Comparison of ENCODE assay signal across 18 cellular contexts in the genomic region with DNA sequence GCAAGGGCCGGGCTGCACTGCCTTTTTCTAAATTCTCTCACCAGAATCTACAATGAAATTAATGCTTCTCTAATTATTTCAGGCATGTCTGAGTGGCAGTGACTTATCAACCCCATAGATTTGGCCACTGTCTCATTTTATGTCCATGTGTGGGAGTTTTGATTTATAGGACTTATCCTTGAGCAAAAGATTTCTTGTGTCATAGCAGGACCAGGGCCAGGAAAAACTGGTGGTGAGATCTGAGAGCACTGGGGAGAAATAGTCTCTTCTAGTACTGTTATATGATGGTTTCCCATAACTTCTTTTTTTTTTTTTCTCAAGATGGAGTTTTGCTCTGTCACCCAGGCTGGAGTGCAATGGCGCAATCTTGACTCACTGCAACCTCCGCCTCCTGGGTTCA. TPM values are rescaled to one million over a fixed set of nuclear protein-coding genes. Genes with fewer than 3 reads are reported as not detected.
A peak's percentile ranks its signal among the peaks of the same experiment; 100 is the strongest.
DNase-seq lines count a peak whose midpoint lies in the region; ATAC-seq and TF ChIP-seq lines count a peak whose summit lies in the region.
"Had no signal": no experiment of that assay in that cellular context is flagged by ENCODE, and none has a peak within 500 bp of the region (broad histone marks: within the 10 kb centered on the region; RNA-seq: fewer than 3 reads in every experiment).

No MANE protein-coding gene starts in this region.

- H3K27ac Mint-ChIP-seq in Calu3 (ENCODE audit: unreplicated experiment) (peak overlapping the region; percentile 96), mesothelial cell of epicardium (peak overlapping the region; percentile 91), type B pancreatic cell (peak overlapping the region; percentile 99)
- H3K27ac Mint-ChIP-seq: GM23338 had no signal

- peaks cover 18% of the 10 kb centered on the region; the same call in 1 of the 2 replicates for H3F3A ChIP-seq in PC-9 (ENCODE audit: insufficient read depth, low read depth)

- H3K27me3 Mint-ChIP-seq in Calu3 (ENCODE audit: unreplicated experiment) (no peaks in the 10 kb centered on the region), mesothelial cell of epicardium (ENCODE audit: low read depth) (no peaks in the 10 kb centered on the region), type B pancreatic cell (peaks cover 4% of the 10 kb centered on the region)

- no peak for TF ChIP-seq EP300 in suprapubic skin (IDR thresholded peaks at IDR 0.05)

- H3K4me1 Mint-ChIP-seq in Calu3 (ENCODE audit: low read depth, unreplicated experiment) (peaks cover 29% of the 10 kb centered on the region), mesothelial cell of epicardium (peaks cover 39% of the 10 kb centered on the region), type B pancreatic cell (ENCODE audit: unreplicated experiment) (peaks cover 19% of the 10 kb centered on the region)

- BruUV-seq in Calu3 (replicated peaks; lab: Mats Ljungman, UMichigan) (no TSS peak), PC-9 (replicated peaks; lab: Mats Ljungman, UMichigan) (no TSS peak)

- POLR2A ChIA-PET in PC-9 (lab: Charles Lee; ENCODE audit: unreplicated experiment): no interaction called here

- peak overlapping the region; percentile 71 for H3K4me3 Mint-ChIP-seq in Calu3 (ENCODE audit: low read depth, unreplicated experiment)
- no peak overlapping the region for H3K4me3 Mint-ChIP-seq in mesothelial cell of epicardium
- peak overlapping the region; percentile 87 for H3K4me3 Mint-ChIP-seq in type B pancreatic cell
- H3K4me3 Mint-ChIP-seq: GM23338 had no signal

- H3K9me3 ChIP-seq in PC-9 (ENCODE audit: insufficient read depth, low read depth) (no peaks in the 10 kb centered on the region), suprapubic skin (no peaks in the 10 kb centered on the region)
- H3K9me3 ChIP-seq: BLaER1, MG63, Peyer's patch had no signal

- H3K36me3 Mint-ChIP-seq in Calu3 (ENCODE audit: insufficient read depth, unreplicated experiment) (peaks cover 54% of the 10 kb centered on the region), mesothelial cell of epicardium (no peaks in the 10 kb centered on the region), type B pancreatic cell (peaks cover 9% of the 10 kb centered on the region)

- H3K4me2 ChIP-seq in PC-9: 0 out of 2 replicates have a peak overlapping the region, but pooled peaks have one; percentile 53
- H3K4me2 ChIP-seq: BLaER1, GM23338 had no signal

- no peaks in the 10 kb centered on the region for H3K27me3 ChIP-seq in PC-9 (ENCODE audit: insufficient read depth, low read depth)
- H3K27me3 ChIP-seq in suprapubic skin: peaks cover 4% of the 10 kb centered on the region
- H3K27me3 ChIP-seq: BLaER1, MG63, Peyer's patch had no signal

- no peak overlapping the region for H2AFZ ChIP-seq in PC-9
- H2AFZ ChIP-seq: GM23338 had no signal

- TF ChIP-seq POLR2A in suprapubic skin (IDR thresholded peaks at IDR 0.05): no peak

- peaks cover 24% of the 10 kb centered on the region for H3K79me2 ChIP-seq in PC-9 (ENCODE audit: low read depth)

- H3K4me3 ChIP-seq in PC-9 (no peak overlapping the region), suprapubic skin (no peak overlapping the region)
- H3K4me3 ChIP-seq: BLaER1, GM12878, GM23338, MG63, Peyer's patch had no signal

- H3K36me3 ChIP-seq in PC-9 (ENCODE audit: low read depth): 0 out of 2 replicates have a peak, but pooled peaks cover 3% of the 10 kb centered on the region
- H3K36me3 ChIP-seq in suprapubic skin: no peaks in the 10 kb centered on the region
- H3K36me3 ChIP-seq: BLaER1, MG63, Peyer's patch had no signal

- H3K4me1 ChIP-seq in PC-9 (replicated peaks; ENCODE audit: insufficient read depth) (peaks cover 20% of the 10 kb centered on the region; the same call in 1 of the 2 replicates), suprapubic skin (peaks cover 17% of the 10 kb centered on the region)
- H3K4me1 ChIP-seq: BLaER1, Peyer's patch had no signal

- H3K9me3 Mint-ChIP-seq in Calu3 (ENCODE audit: low read depth, unreplicated experiment) (peaks cover 5% of the 10 kb centered on the region), mesothelial cell of epicardium (no peaks in the 10 kb centered on the region), type B pancreatic cell (peaks cover under 1% of the 10 kb centered on the region)
- H3K9me3 Mint-ChIP-seq: GM23338 had no signal

- H3K9me2 ChIP-seq in PC-9 (ENCODE audit: insufficient read depth): no peaks in the 10 kb centered on the region; the same call in 1 of the 2 replicates

- no peaks in the 10 kb centered on the region for H4K20me1 ChIP-seq in PC-9 (ENCODE audit: insufficient read depth)
- H4K20me1 ChIP-seq: BLaER1 had no signal

- ATAC-seq in GM19324 (IDR thresholded peaks at IDR 0.05; ENCODE audit: low FRiP score, unreplicated experiment): no peak
- no peak for ATAC-seq in stimulated activated naive CD8-positive, alpha-beta T cell treated with anti-CD3 and anti-CD28 coated beads, Interleukin-15, Interleukin-2, amounts not matched to agents 100 U/mL and 50 U/mL, for 24 hours
- ATAC-seq: GM12878, GM23338 had no signal

- CTCF ChIA-PET in Calu3 (lab: Charles Lee): interaction anchor here (0.7 to 5.9 kb wide), 4 partner anchors 7 to 684 kb away, joined by 3 to 48 read pairs (median 16); no protein-coding TSS in a partner anchor
- CTCF ChIA-PET in PC-9 (lab: Charles Lee): no interaction called here

- intact Hi-C loops in Calu3 (cut with micrococcal nuclease; ENCODE audit: unreplicated experiment) (loop anchor here (10.0 kb wide), 1 partner anchor 586 kb away; a partner anchor contains a TSS), PC-9 (cut with micrococcal nuclease; ENCODE audit: unreplicated experiment) (no loop called here)

- no peak for TF ChIP-seq CTCF in Calu3 (IDR thresholded peaks at IDR 0.05; ENCODE audit: unreplicated experiment)
- no peak for TF ChIP-seq CTCF in PC-9 (conservative IDR thresholded peaks at IDR 0.05)
- TF ChIP-seq CTCF in mesothelial cell of epicardium (IDR thresholded peaks at IDR 0.05; ENCODE audit: unreplicated experiment): no peak
- no peak for TF ChIP-seq CTCF in type B pancreatic cell (conservative IDR thresholded peaks at IDR 0.05)
- no peak for TF ChIP-seq CTCF in suprapubic skin (IDR thresholded peaks at IDR 0.05)

- DNase-seq in Calu3 (no peak), PC-9 (no peak), mesothelial cell of epicardium (ENCODE audit: low spot score in 2 of 2, unreplicated experiment in 2 of 2) (no peak), type B pancreatic cell (ENCODE audit: extremely low spot score, unreplicated experiment) (no peak), suprapubic skin (ENCODE audit: low spot score in 2 of 2) (no peak)
- no peak for DNase-seq in stimulated activated naive CD8-positive, alpha-beta T cell treated with anti-CD3 and anti-CD28 coated beads, Interleukin-15, Interleukin-2, amounts not matched to agents 100 U/mL and 50 U/mL, for 24 hours
- DNase-seq: DMS153, MG63, NCI-H1092 treated with DMSO at 0.1 percent for 48 hours, NCI-H187, NCI-H446 treated with DMSO at 0.1 percent for 48 hours, NCI-H774, Peyer's patch, Right ventricle myocardium superior had no signal

- WGBS in suprapubic skin: 87% methylated on average over 3 of the region's 3 CpGs

- no peak overlapping the region for H3K27ac ChIP-seq in PC-9
- no peak overlapping the region for H3K27ac ChIP-seq in suprapubic skin
- H3K27ac ChIP-seq: BLaER1, Peyer's patch had no signal

RNA-seq across cellular contexts. Expression of a gene that starts 1.5 kb away (rescaled TPM):
- total RNA-seq in Calu3 (2022): 1,389 and 1,709 TPM in 2 replicates
- not detected in 2 replicates for total RNA-seq in PC-9 (2021)
- 2.3 to 2.8 TPM (median 2.6 TPM) in 3 replicates for total RNA-seq in mesothelial cell of epicardium
- total RNA-seq in type B pancreatic cell (ENCODE audit: low replicate concordance): 49.7 and 464 TPM in 2 replicates
- total RNA-seq in suprapubic skin: 100 to 1,000 TPM in 3 of 4 donors, 10 to 100 TPM in 1; 84.6 to 310 (median 217) TPM
- total RNA-seq: GM12878, GM23338, Right ventricle myocardium superior had no signal

RNA-seq across cellular contexts. Expression of a gene that starts 27.8 kb away (rescaled TPM):
- total RNA-seq in Calu3 (2022) (0.44 TPM in 1 of 2 replicates, not detected in the other), PC-9 (2021) (not detected in 2 replicates), mesothelial cell of epicardium (not detected in 3 replicates), type B pancreatic cell (ENCODE audit: low replicate concordance) (0.70 and 1.0 TPM in 2 replicates), suprapubic skin (10 to 100 TPM in 1 of 4 donors, 1 to 10 TPM in 1, not detected in 2; 2.5 to 13.3 TPM)
- total RNA-seq: GM12878, GM23338, Peyer's patch, Right ventricle myocardium superior had no signal

RNA-seq across cellular contexts. Expression of a gene that starts 45.1 kb away (rescaled TPM):
- total RNA-seq in Calu3 (2022) (not detected in 2 replicates), PC-9 (2021) (not detected in 2 replicates), mesothelial cell of epicardium (0.16 TPM in 1 of 3 replicates, not detected in the others), type B pancreatic cell (ENCODE audit: low replicate concordance) (2.3 and 5.5 TPM in 2 replicates), suprapubic skin (10 to 100 TPM in 1 of 4 donors, 1 to 10 TPM in 1, under 1 TPM in 1, not detected in 1; 0.98 to 12.5 (median 3.9) TPM)
- total RNA-seq: GM12878, GM23338, Right ventricle myocardium superior had no signal

RNA-seq across cellular contexts. Expression of a gene that starts 53.9 kb away (rescaled TPM):
- total RNA-seq in Calu3 (2022) (0.66 and 1.7 TPM in 2 replicates), PC-9 (2021) (not detected in 2 replicates), mesothelial cell of epicardium (not detected in 3 replicates), type B pancreatic cell (ENCODE audit: low replicate concordance) (13.0 and 41.9 TPM in 2 replicates), suprapubic skin (under 1 TPM in 1 of 4 donors, not detected in 3; 0.60 TPM)
- total RNA-seq: GM23338, Right ventricle myocardium superior had no signal

RNA-seq across cellular contexts. Expression of a gene that starts 55.0 kb away (rescaled TPM):
- total RNA-seq in Calu3 (2022) (not detected in 2 replicates), PC-9 (2021) (not detected in 2 replicates), mesothelial cell of epicardium (not detected in 3 replicates), type B pancreatic cell (ENCODE audit: low replicate concordance) (not detected in 2 replicates), suprapubic skin (10 to 100 TPM in 1 of 4 donors, 1 to 10 TPM in 1, not detected in 2; 2.8 to 22.9 TPM)
- total RNA-seq: GM12878, GM23338, Peyer's patch, Right ventricle myocardium superior had no signal

Comparison
In these comparisons a context has a peak if more than half of its experiments do, and no peak if none do; other contexts are left out.
1. RNA of a gene that starts 1.5 kb away (total RNA-seq): 1,389 to 1,709 TPM in Calu3, 84.6 to 310 TPM in suprapubic skin and 49.7 to 464 TPM in type B pancreatic cell; 2.3 to 2.8 TPM in mesothelial cell of epicardium and not detected in PC-9; every median in the first group is over 10 times any median in the second.
2. Peak in every context shown above with its lines, with median percentiles within 50 percentile points of each other: H3K27ac Mint-ChIP-seq.